ENCODE assay signal across 12 cellular contexts in genomic region chr3:66401578-66402382, GRCh38.
DNase-seq lines count a peak whose midpoint lies in the region; ATAC-seq, FAIRE-seq and TF ChIP-seq lines count a peak whose summit lies in the region.
"Had no signal": no experiment of that assay in that cellular context is flagged by ENCODE, and none has a peak within 500 bp of the region (broad histone marks: within the 10 kb centered on the region; RNA-seq: fewer than 3 reads in every experiment).

No MANE protein-coding gene starts in this region.

- intact Hi-C loops in body of pancreas (cut with DNase I), result loop anchor here (10.0 kb wide), 1 partner anchor 413 kb away; no protein-coding TSS in a partner anchor

- H3K36me3 ChIP-seq in body of pancreas (replicated peaks in 1 of 2; ENCODE audit: insufficient read depth in 1 of 2, low read depth in 2 of 2), result peaks cover 0 to 18% of the 10 kb centered on the region in 2 donors

- no peak overlapping the region for H2BK5ac ChIP-seq in H9 (ENCODE audit: insufficient read length, low read length)

- H3K27me3 Mint-ChIP-seq in H9 (ENCODE audit: low read depth), result no peaks in the 10 kb centered on the region; the same call in 1 of the 2 replicates
- no peaks in the 10 kb centered on the region for H3K27me3 Mint-ChIP-seq in stimulated activated memory B cell treated with anti-CD40 and anti-IgM and Interleukin-4, amounts not matched to agents 10 μg/mL and 1 μg/mL and 100 μg/mL, for 72 hours

- no peak overlapping the region for H2AK5ac ChIP-seq in H9 (ENCODE audit: insufficient read length, low read length)

- no peak overlapping the region for H3K4me3 ChIP-seq in body of pancreas

- H3K9me3 ChIP-seq in H9 (ENCODE audit: control insufficient read depth, low read depth, low read length), result no peaks in the 10 kb centered on the region
- no peaks in the 10 kb centered on the region for H3K9me3 ChIP-seq in body of pancreas

- no peaks in the 10 kb centered on the region for H4K20me1 ChIP-seq in H9 (ENCODE audit: control insufficient read depth, insufficient read depth, insufficient read length)

- no peak overlapping the region for H2AFZ ChIP-seq in H9 (ENCODE audit: low read length)

- peak; percentile 45 for ATAC-seq in body of pancreas
- ATAC-seq in stimulated activated effector memory CD8-positive, alpha-beta T cell treated with anti-CD3 and anti-CD28 coated beads, Interleukin-12 subunit alpha, Interleukin-12 subunit beta, amount 100 ng/mL, for 72 hours, result no peak
- no peak for ATAC-seq in stimulated activated memory B cell treated with anti-CD40 and anti-IgM and Interleukin-4, amounts not matched to agents 10 μg/mL and 1 μg/mL and 100 μg/mL, for 72 hours

- peaks cover 25 to 31% of the 10 kb centered on the region in 2 experiments for H3K4me1 Mint-ChIP-seq in H9
- peaks cover 7% of the 10 kb centered on the region for H3K4me1 Mint-ChIP-seq in stimulated activated effector memory CD8-positive, alpha-beta T cell treated with anti-CD3 and anti-CD28 coated beads, Interleukin-12 subunit alpha, Interleukin-12 subunit beta, amount 100 ng/mL, for 72 hours
- no peaks in the 10 kb centered on the region for H3K4me1 Mint-ChIP-seq in stimulated activated memory B cell treated with anti-CD40 and anti-IgM and Interleukin-4, amounts not matched to agents 10 μg/mL and 1 μg/mL and 100 μg/mL, for 72 hours

- H3K18ac ChIP-seq in H9 (ENCODE audit: insufficient read length, low read depth, low read length), result no peak overlapping the region

- FAIRE-seq in D721Med (lab: Jason Lieb, UNC), result no peak

- H3K9ac ChIP-seq in H9 (ENCODE audit: extremely low read depth, insufficient read length, low read length), result no peak overlapping the region

- H2BK12ac ChIP-seq in H9 (ENCODE audit: insufficient read length, low read depth, low read length), result no peak overlapping the region

- peaks cover 65 to 93% (median 90%) of the 10 kb centered on the region in 3 experiments for H3K36me3 Mint-ChIP-seq in H9 (ENCODE audit: insufficient read depth in 1 of 3, low read depth in 3 of 3)
- peaks cover 52% of the 10 kb centered on the region for H3K36me3 Mint-ChIP-seq in stimulated activated effector memory CD8-positive, alpha-beta T cell treated with anti-CD3 and anti-CD28 coated beads, Interleukin-12 subunit alpha, Interleukin-12 subunit beta, amount 100 ng/mL, for 72 hours
- no peaks in the 10 kb centered on the region for H3K36me3 Mint-ChIP-seq in stimulated activated memory B cell treated with anti-CD40 and anti-IgM and Interleukin-4, amounts not matched to agents 10 μg/mL and 1 μg/mL and 100 μg/mL, for 72 hours

- H3K79me2 ChIP-seq in H9 (ENCODE audit: insufficient read depth, low read length), result no peaks in the 10 kb centered on the region; the same call in 1 of the 2 replicates

- no peak overlapping the region for H3K23ac ChIP-seq in H9 (ENCODE audit: insufficient read length, low read depth, low read length)

- H3T11ph ChIP-seq in H9 (ENCODE audit: low read length), result no peak overlapping the region

- H3K79me1 ChIP-seq in H9 (ENCODE audit: insufficient read depth, low read depth, low read length, poor library complexity, severe bottlenecking), result peaks cover 5% of the 10 kb centered on the region

- H3K27me3 ChIP-seq in H9 (ENCODE audit: insufficient read depth, low read length) (no peaks in the 10 kb centered on the region), body of pancreas (no peaks in the 10 kb centered on the region)

- H3K4ac ChIP-seq in H9 (ENCODE audit: low read depth, low read length), result no peak overlapping the region

- H3K27ac ChIP-seq in H9 (ENCODE audit: insufficient read length, low read depth, low read length) (no peak overlapping the region), body of pancreas (peak overlapping the region; percentile 30 to 36 (median 33))

- H3K4me1 ChIP-seq in H9 (ENCODE audit: insufficient read depth, low read length), result no peaks in the 10 kb centered on the region
- peaks cover 67% of the 10 kb centered on the region for H3K4me1 ChIP-seq in body of pancreas

- no peak overlapping the region for H4K8ac ChIP-seq in H9 (replicated peaks; ENCODE audit: insufficient read length, low read depth, low read length)

- no peak overlapping the region for H4K5ac ChIP-seq in H9 (ENCODE audit: insufficient read length, low read depth, low read length)

- H3K4me2 ChIP-seq in H9 (ENCODE audit: insufficient read depth, insufficient read length, low read length), result no peak overlapping the region

- no peak overlapping the region for H2BK20ac ChIP-seq in H9 (ENCODE audit: low read depth, low read length, poor library complexity, severe bottlenecking)

- TF ChIP-seq CTCF in H9 (conservative IDR thresholded peaks at IDR 0.05) (no peak), body of pancreas (IDR thresholded peaks at IDR 0.05) (no peak), D721Med (IDR thresholded peaks at IDR 0.05; ENCODE audit: insufficient read depth, missing control alignments) (no peak)

- no peak for TF ChIP-seq POLR2A in body of pancreas (IDR thresholded peaks at IDR 0.05)

- no peak overlapping the region for H2BK120ac ChIP-seq in H9 (ENCODE audit: low read depth, low read length, poor library complexity, severe bottlenecking)

- no CpG with 5 or more reads among the region's 19 CpGs for WGBS in H9 (ENCODE audit: extremely low coverage, insufficient read length, low lambda C conversion rate)
- 47 to 59% methylated on average over 12 to 19 of the region's 19 CpGs for WGBS in body of pancreas, 2 donors

- DNase-seq in H9 (no peak), body of pancreas (peak; percentile 60 to 79 (median 78)), mesenteric fat pad (ENCODE audit: low spot score) (peak; percentile 82), activated T-cell treated with anti-CD3 and anti-CD28 coated beads for 4 hours (no peak), D721Med (ENCODE audit: insufficient read length, low spot score) (no peak), NCI-H1417 treated with DMSO at 0.1 percent for 48 hours (lab: John Stamatoyannopoulos, UW) (no peak)
- no peak for DNase-seq in stimulated activated effector memory CD8-positive, alpha-beta T cell treated with anti-CD3 and anti-CD28 coated beads, Interleukin-12 subunit alpha, Interleukin-12 subunit beta, amount 100 ng/mL, for 72 hours (ENCODE audit: low spot score in 2 of 2)
- DNase-seq: cortex of kidney, NCI-H2029 treated with DMSO at 0.1 percent for 48 hours, NCI-H774, T-helper 2 cell had no signal

- H2BK15ac ChIP-seq in H9 (ENCODE audit: low read depth, low read length), result no peak overlapping the region

- H3K27ac Mint-ChIP-seq in H9, result peak overlapping the region; percentile 49 to 91 (median 73); a peak in 5 of 7 replicates
- peak overlapping the region; percentile 32 for H3K27ac Mint-ChIP-seq in stimulated activated effector memory CD8-positive, alpha-beta T cell treated with anti-CD3 and anti-CD28 coated beads, Interleukin-12 subunit alpha, Interleukin-12 subunit beta, amount 100 ng/mL, for 72 hours
- H3K27ac Mint-ChIP-seq in stimulated activated memory B cell treated with anti-CD40 and anti-IgM and Interleukin-4, amounts not matched to agents 10 μg/mL and 1 μg/mL and 100 μg/mL, for 72 hours, result no peak overlapping the region

- H3K14ac ChIP-seq in H9 (ENCODE audit: insufficient read depth, low read length), result no peak overlapping the region; the same call in 1 of the 2 replicates

- no peaks in the 10 kb centered on the region; a peak in 1 of 5 replicates for H3K9me3 Mint-ChIP-seq in H9
- no peaks in the 10 kb centered on the region for H3K9me3 Mint-ChIP-seq in stimulated activated effector memory CD8-positive, alpha-beta T cell treated with anti-CD3 and anti-CD28 coated beads, Interleukin-12 subunit alpha, Interleukin-12 subunit beta, amount 100 ng/mL, for 72 hours
- H3K9me3 Mint-ChIP-seq in stimulated activated memory B cell treated with anti-CD40 and anti-IgM and Interleukin-4, amounts not matched to agents 10 μg/mL and 1 μg/mL and 100 μg/mL, for 72 hours, result no peaks in the 10 kb centered on the region

- no peak overlapping the region for H3K56ac ChIP-seq in H9 (ENCODE audit: insufficient read length, low read depth, low read length)

- H3K23me2 ChIP-seq in H9 (ENCODE audit: insufficient read length, low read depth, low read length, poor library complexity, severe bottlenecking), result no peaks in the 10 kb centered on the region

- H3K4me3 Mint-ChIP-seq in H9, result peak overlapping the region in 1 of 2 experiments; percentile 58; a peak in 2 of 5 replicates
- no peak overlapping the region for H3K4me3 Mint-ChIP-seq in stimulated activated effector memory CD8-positive, alpha-beta T cell treated with anti-CD3 and anti-CD28 coated beads, Interleukin-12 subunit alpha, Interleukin-12 subunit beta, amount 100 ng/mL, for 72 hours
- H3K4me3 Mint-ChIP-seq in stimulated activated memory B cell treated with anti-CD40 and anti-IgM and Interleukin-4, amounts not matched to agents 10 μg/mL and 1 μg/mL and 100 μg/mL, for 72 hours, result no peak overlapping the region

- H4K91ac ChIP-seq in H9 (ENCODE audit: insufficient read length, low read depth, low read length), result no peak overlapping the region

Comparison
In these comparisons a context has a peak if more than half of its experiments do, and no peak if none do; other contexts are left out.
1. DNase-seq: peak in body of pancreas (4 of 4) and mesenteric fat pad (single experiment); none in H9 (single experiment), stimulated activated effector memory CD8-positive, alpha-beta T cell treated with anti-CD3 and anti-CD28 coated beads, Interleukin-12 subunit alpha, Interleukin-12 subunit beta, amount 100 ng/mL, for 72 hours (0 of 2), activated T-cell treated with anti-CD3 and anti-CD28 coated beads for 4 hours (single experiment), D721Med (single experiment) and NCI-H1417 treated with DMSO at 0.1 percent for 48 hours (single experiment).